ENCODE assay signal across 1 cellular context in genomic region chr6:111830003-111830402, GRCh38.
TF ChIP-seq lines count a peak whose summit lies in the region.

No MANE protein-coding gene starts in this region.

TF ChIP-seq in WTC11, 78 proteins besides CTCF, POLR2A, EP300 and RAD21 (continued from another document):
- no peak for TF ChIP-seq ZSCAN18 (CRISPR knock-in tag; IDR thresholded peaks at IDR 0.05)
TF ChIP-seq in WTC11: peak in this region for 0.
